In the genomic region with DNA sequence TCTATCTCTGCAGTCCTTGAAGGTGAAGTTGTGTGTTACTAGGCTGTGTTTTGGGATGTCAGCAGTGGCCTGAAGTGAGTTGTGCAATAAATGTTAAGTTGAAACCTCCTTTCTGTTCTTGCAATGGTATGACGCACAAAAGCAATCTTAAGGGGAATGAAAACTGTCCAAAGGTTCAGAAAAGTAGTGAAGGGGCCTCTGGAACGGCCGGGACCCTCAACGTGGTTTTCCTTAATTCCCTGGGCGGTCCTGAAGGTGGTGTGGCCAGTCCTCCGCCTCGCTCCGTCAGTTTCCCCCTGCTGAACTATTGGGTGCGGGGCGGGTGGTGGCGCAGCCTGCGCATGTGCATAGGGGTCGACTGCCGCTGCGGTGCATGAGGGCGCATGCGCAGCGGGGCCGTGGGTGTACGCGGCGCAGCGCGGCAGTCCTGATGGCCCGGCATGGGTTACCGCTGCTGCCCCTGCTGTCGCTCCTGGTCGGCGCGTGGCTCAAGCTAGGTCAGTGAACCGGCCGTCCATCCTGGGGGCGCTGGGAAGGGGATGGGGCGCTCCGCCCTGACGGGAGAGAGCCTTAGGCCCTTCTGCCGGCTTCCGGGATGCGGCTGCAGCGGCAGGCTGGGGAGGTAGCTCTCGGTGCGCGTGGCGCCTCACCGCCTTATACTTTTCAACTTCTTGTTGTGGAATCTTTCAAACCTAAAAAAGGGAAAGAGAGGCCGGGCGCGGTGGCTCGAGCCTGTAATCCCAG, we compare ENCODE assay signal across 8 cellular contexts. TPM values are rescaled to one million over a fixed set of nuclear protein-coding genes. Genes with fewer than 3 reads are reported as not detected.
DNase-seq lines count a peak whose midpoint lies in the region; ATAC-seq and TF ChIP-seq lines count a peak whose summit lies in the region.

A gene (plus strand): TSS at position 405 of the 744 bp plus-strand sequence. CDS start 26 bp downstream, at position 431.

- H3K9me3 Mint-ChIP-seq in CD4-positive, CD25-positive, alpha-beta regulatory T cell = no peaks in the 10 kb centered on the region
- no peaks in the 10 kb centered on the region for H3K9me3 Mint-ChIP-seq in activated CD4-positive, alpha-beta memory T cell treated with anti-CD3 and anti-CD28 coated beads for 36 hours

- H3K4me1 Mint-ChIP-seq in CD4-positive, CD25-positive, alpha-beta regulatory T cell = peaks cover 17 to 39% (median 31%) of the 10 kb centered on the region in 4 donors
- peaks cover 40% of the 10 kb centered on the region for H3K4me1 Mint-ChIP-seq in activated CD4-positive, alpha-beta memory T cell treated with anti-CD3 and anti-CD28 coated beads for 36 hours (ENCODE audit: low read depth)

- peaks cover 15% of the 10 kb centered on the region for H3K4me1 ChIP-seq in CD4-positive, CD25-positive, alpha-beta regulatory T cell (ENCODE audit: control insufficient read depth, insufficient read depth, low read length, poor library complexity, severe bottlenecking)

- peak within 1 kb of the TSS; percentile 82 for H3K4me3 ChIP-seq in CD4-positive, CD25-positive, alpha-beta regulatory T cell (ENCODE audit: low read depth, low read length)
- H3K4me3 ChIP-seq in dorsolateral prefrontal cortex = peak within 1 kb of the TSS; percentile 64 to 99 (median 91)
- H3K4me3 ChIP-seq in lower leg skin (ENCODE audit: low read depth, poor library complexity, severe bottlenecking) = peak within 1 kb of the TSS; percentile 79

- H3K36me3 Mint-ChIP-seq in CD4-positive, CD25-positive, alpha-beta regulatory T cell = peaks cover 31% of the 10 kb centered on the region
- peaks cover 41% of the 10 kb centered on the region for H3K36me3 Mint-ChIP-seq in activated CD4-positive, alpha-beta memory T cell treated with anti-CD3 and anti-CD28 coated beads for 36 hours

- peak within 1 kb of the TSS; percentile 76 to 93 (median 89) for H3K27ac Mint-ChIP-seq in CD4-positive, CD25-positive, alpha-beta regulatory T cell
- H3K27ac Mint-ChIP-seq in activated CD4-positive, alpha-beta memory T cell treated with anti-CD3 and anti-CD28 coated beads for 36 hours = peak within 1 kb of the TSS; percentile 86

- intact Hi-C loops in activated CD4-positive, alpha-beta memory T cell treated with anti-CD3 and anti-CD28 coated beads for 36 hours (cut with micrococcal nuclease) = loop anchor here (1.0 to 5.0 kb wide), 4 partner anchors 13 to 492 kb away; a partner anchor contains a TSS
- intact Hi-C loops in dorsolateral prefrontal cortex (cut with DNase I) = loop anchor here (1.0 to 5.0 kb wide), 3 partner anchors 13 to 43 kb away; a partner anchor contains a TSS
- intact Hi-C loops in lower leg skin (cut with DNase I; ENCODE audit: low total_unique reads) = no loop called here

- H3K36me3 ChIP-seq in CD4-positive, CD25-positive, alpha-beta regulatory T cell (ENCODE audit: control insufficient read depth, insufficient read depth, low read length) = peaks cover 28% of the 10 kb centered on the region

- POLR2A ChIA-PET in activated CD4-positive, alpha-beta memory T cell treated with anti-CD3 and anti-CD28 coated beads for 36 hours (lab: Charles Lee) = interaction anchor here (0.8 to 1.7 kb wide), 4 partner anchors 10 to 41 kb away, joined by 3 to 13 read pairs (median 4); a partner anchor contains a TSS

- peaks cover 6% of the 10 kb centered on the region for H3K27me3 Mint-ChIP-seq in CD4-positive, CD25-positive, alpha-beta regulatory T cell
- peaks cover 1% of the 10 kb centered on the region for H3K27me3 Mint-ChIP-seq in activated CD4-positive, alpha-beta memory T cell treated with anti-CD3 and anti-CD28 coated beads for 36 hours

- CTCF ChIA-PET in activated CD4-positive, alpha-beta memory T cell treated with anti-CD3 and anti-CD28 coated beads for 36 hours (lab: Charles Lee) = interaction anchor here (0.6 to 4.7 kb wide), 4 partner anchors 10 to 437 kb away, joined by 3 to 34 read pairs (median 10); a partner anchor contains a TSS

- no peaks in the 10 kb centered on the region for H3K27me3 ChIP-seq in CD4-positive, CD25-positive, alpha-beta regulatory T cell (ENCODE audit: control insufficient read depth, insufficient read depth, low read length)
- H3K27me3 ChIP-seq in dorsolateral prefrontal cortex = no peaks in the 10 kb centered on the region

- no peak for TF ChIP-seq POLR2A in lower leg skin (IDR thresholded peaks at IDR 0.05)

- H3K9me3 ChIP-seq in CD4-positive, CD25-positive, alpha-beta regulatory T cell (ENCODE audit: control insufficient read depth in 2 of 2, low read length in 2 of 2) = no peaks in the 10 kb centered on the region

- DNase-seq in CD4-positive, CD25-positive, alpha-beta regulatory T cell = peak; percentile 88 to 93 (median 91)
- DNase-seq in NCI-H82 treated with DMSO at 0.1 percent for 48 hours (lab: John Stamatoyannopoulos, UW; ENCODE audit: unreplicated experiment) (peak; percentile 83), dorsolateral prefrontal cortex (peak; percentile 81 to 96 (median 88)), lower leg skin (ENCODE audit: low spot score in 2 of 2) (peak; percentile 84 to 98)
- peak; percentile 92 for DNase-seq in activated CD4-positive, alpha-beta memory T cell treated with anti-CD3 and anti-CD28 coated beads for 36 hours
- peak; percentile 80 to 84 for DNase-seq in stimulated activated CD4-positive, alpha-beta T cell treated with anti-CD3 and anti-CD28 coated beads, Interleukin-4, amount 100 ng/mL, for 48 hours (ENCODE audit: low read depth in 2 of 2)

- peak within 1 kb of the TSS; percentile 92 to 99 (median 96) for H3K4me3 Mint-ChIP-seq in CD4-positive, CD25-positive, alpha-beta regulatory T cell
- H3K4me3 Mint-ChIP-seq in activated CD4-positive, alpha-beta memory T cell treated with anti-CD3 and anti-CD28 coated beads for 36 hours = peak within 1 kb of the TSS; percentile 87

- peak; percentile 84 to 88 for ATAC-seq in CD4-positive, CD25-positive, alpha-beta regulatory T cell (ENCODE audit: low read depth in 2 of 2)
- ATAC-seq in GM19395 (IDR thresholded peaks at IDR 0.05; ENCODE audit: unreplicated experiment) (peak; percentile 85), HG03558 (IDR thresholded peaks at IDR 0.05; ENCODE audit: extremely low read depth, unreplicated experiment) (peak; percentile 85)

- TF ChIP-seq CTCF in dorsolateral prefrontal cortex (IDR thresholded peaks at IDR 0.05 in 54 of 56, conservative IDR thresholded peaks at IDR 0.05 in 2 of 56; ENCODE audit: low read depth in 1 of 56, partially characterized antibody in 56 of 56) (peak in 52 of 56 donors; percentile 21 to 68 (median 46)), lower leg skin (IDR thresholded peaks at IDR 0.05) (no peak)

- WGBS in lower leg skin, 2 donors = 0% methylated on average over 31 to 49 of the region's 49 CpGs

- peak within 1 kb of the TSS; percentile 86 for H3K27ac ChIP-seq in CD4-positive, CD25-positive, alpha-beta regulatory T cell (ENCODE audit: insufficient read depth, low read length, poor library complexity, severe bottlenecking)
- peak within 1 kb of the TSS; percentile 73 to 97 (median 91) for H3K27ac ChIP-seq in dorsolateral prefrontal cortex

RNA-seq across cellular contexts. Expression of the gene that starts here (rescaled TPM):
- 114 TPM for total RNA-seq in CD4-positive, CD25-positive, alpha-beta regulatory T cell
- 100 to 1,000 TPM; 166 to 205 (median 192) TPM for polyA plus RNA-seq in CD4-positive, CD25-positive, alpha-beta regulatory T cell
- total RNA-seq in activated CD4-positive, alpha-beta memory T cell treated with anti-CD3 and anti-CD28 coated beads for 36 hours = 100 to 1,000 TPM; 130 to 133 TPM
- total RNA-seq in dorsolateral prefrontal cortex = 100 to 1,000 TPM in 4 of 120 experiments, 10 to 100 TPM in 116; 41.7 to 111 (median 75.6) TPM
- 100 to 1,000 TPM in 2 of 4 donors, 10 to 100 TPM in 2; 74.5 to 117 (median 107) TPM for total RNA-seq in lower leg skin

Comparison
In these comparisons a context has a peak if more than half of its experiments do, and no peak if none do; other contexts are left out.
1. Peak in every context shown above with its lines: DNase-seq, ATAC-seq, H3K4me3 ChIP-seq and H3K27ac ChIP-seq.
2. CTCF ChIP-seq: peak in dorsolateral prefrontal cortex (52 of 56); none in lower leg skin (0 of 3).